In genomic region chr4:76562851-76563803, GRCh38 we compare ENCODE assay signal across 1 cellular context.
TF ChIP-seq lines count a peak whose summit lies in the region.

No MANE protein-coding gene starts in this region.

TF ChIP-seq in WTC11, 78 proteins besides CTCF, POLR2A, EP300 and RAD21 (continued from another document):
- TF ChIP-seq ZNF281 (CRISPR knock-in tag; IDR thresholded peaks at IDR 0.05) (no peak), ZNF121 (CRISPR knock-in tag; IDR thresholded peaks at IDR 0.05) (no peak), PRRX2 (CRISPR knock-in tag; IDR thresholded peaks at IDR 0.05) (no peak)
